17 cellular contexts compared by ENCODE assay signal in the genomic region with DNA sequence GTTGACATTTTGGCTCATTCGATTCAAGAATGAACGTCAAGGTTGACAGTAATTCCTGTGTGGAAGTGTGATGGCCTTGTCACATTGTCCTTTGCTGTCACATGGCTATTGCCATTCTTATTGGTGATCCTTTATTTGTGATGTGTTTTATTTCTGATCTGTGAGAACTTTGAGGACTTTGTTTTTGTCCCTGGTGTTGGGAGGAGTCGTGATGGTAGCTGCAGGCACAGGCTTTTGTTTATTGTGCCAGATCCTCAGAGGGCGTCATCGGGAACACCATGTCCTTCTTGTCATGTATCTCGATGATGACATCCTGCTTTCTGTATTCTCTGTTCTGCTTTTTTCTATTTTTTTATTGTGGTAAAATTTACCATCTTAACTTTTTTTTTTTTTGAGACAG. TPM values are rescaled to one million over a fixed set of nuclear protein-coding genes. Genes with fewer than 3 reads are reported as not detected.
DNase-seq lines count a peak whose midpoint lies in the region; ATAC-seq, FAIRE-seq and TF ChIP-seq lines count a peak whose summit lies in the region.
"Had no signal": no experiment of that assay in that cellular context is flagged by ENCODE, and none has a peak within 500 bp of the region (broad histone marks: within the 10 kb centered on the region; RNA-seq: fewer than 3 reads in every experiment).

No MANE protein-coding gene starts in this region.

- no peak for TF ChIP-seq EP300 in GM12878 (IDR thresholded peaks at IDR 0.05; ENCODE audit: borderline replicate concordance in 1 of 2, control insufficient read depth in 1 of 2, low read depth in 2 of 2, low read length in 2 of 2)

- TF ChIP-seq RAD21 in GM12878 (IDR thresholded peaks at IDR 0.05; ENCODE audit: insufficient read depth, low read depth, low read length): no peak

- POLR2A ChIA-PET in GM12878 (lab: Charles Lee): no interaction called here

- CTCF ChIA-PET in GM12878 (lab: Yijun Ruan, JAX): interaction anchor here (1.9 kb wide), 1 partner anchor 10 kb away, joined by 8 read pairs; no protein-coding TSS in a partner anchor

- no peak for FAIRE-seq in GM12878 (lab: Jason Lieb, UNC)
- FAIRE-seq: small intestine had no signal

- in situ Hi-C loops in GM12878 (cut with MboI): no loop called here

- intact Hi-C loops in GM12878 (cut with micrococcal nuclease; ENCODE audit: unreplicated experiment): no loop called here

- no peak for TF ChIP-seq POLR2A in GM12878 (IDR thresholded peaks at IDR 0.05; ENCODE audit: low read depth, low read length)

- H4K20me1 ChIP-seq in BLaER1: no peaks in the 10 kb centered on the region
- no peaks in the 10 kb centered on the region for H4K20me1 ChIP-seq in GM12878 (ENCODE audit: control insufficient read depth, insufficient read depth)

- no peak overlapping the region for H2AFZ ChIP-seq in GM12878 (ENCODE audit: control insufficient read depth, low read depth, low read length)

- H3K27me3 ChIP-seq in BLaER1 (no peaks in the 10 kb centered on the region), GM12878 (replicated peaks in 1 of 2; ENCODE audit: control insufficient read depth in 2 of 2, insufficient read depth in 2 of 2, low read length in 1 of 2) (no peaks in the 10 kb centered on the region), rectal smooth muscle tissue (ENCODE audit: control insufficient read depth, insufficient read depth, low read length) (no peaks in the 10 kb centered on the region)

- no peaks in the 10 kb centered on the region for H3K9me3 ChIP-seq in BLaER1
- no peaks in the 10 kb centered on the region for H3K9me3 ChIP-seq in GM12878 (replicated peaks; ENCODE audit: control insufficient read depth, insufficient read depth, low read length)

- no peak for DNase-seq in GM12878 (ENCODE audit: low read depth, low spot score)
- peak; percentile 82 for DNase-seq in inferior parietal cortex (ENCODE audit: extremely low spot score)
- no peak for DNase-seq in NCI-H748 (lab: John Stamatoyannopoulos, UW; ENCODE audit: unreplicated experiment)
- DNase-seq in omental fat pad (ENCODE audit: low spot score): no peak
- DNase-seq: activated CD4-positive, alpha-beta T cell treated with anti-CD3 and anti-CD28 coated beads for 1 hour; activated T-cell treated with anti-CD3 and anti-CD28 coated beads, Interleukin-2, amount 50 U/mL, for 1 hour; amniotic stem cell; naive thymus-derived CD4-positive, alpha-beta T cell; NCI-H1092; NCI-H226; OCI-M1; small intestine had no signal

- H3K4me3 ChIP-seq in BLaER1 (no peak overlapping the region), GM12878 (no peak overlapping the region), rectal smooth muscle tissue (ENCODE audit: low read length) (no peak overlapping the region)

- no peak overlapping the region for H3K27ac ChIP-seq in BLaER1
- H3K27ac ChIP-seq in GM12878 (ENCODE audit: control insufficient read depth, insufficient read depth): no peak overlapping the region
- H3K27ac ChIP-seq in rectal smooth muscle tissue (ENCODE audit: low read depth, low read length): peak overlapping the region; percentile 49

- RAD21 ChIA-PET in GM12878 (lab: Charles Lee; ENCODE audit: unreplicated experiment): no interaction called here

- ATAC-seq in GM12878: no peak
- ATAC-seq in HG03521 (IDR thresholded peaks at IDR 0.05; ENCODE audit: unreplicated experiment): no peak
- no peak for ATAC-seq in omental fat pad (ENCODE audit: low FRiP score)
- no peak for ATAC-seq in HG02870 (IDR thresholded peaks at IDR 0.05; ENCODE audit: unreplicated experiment)
- ATAC-seq: HCT116; naive thymus-derived CD4-positive, alpha-beta T cell had no signal

- SMC1A ChIA-PET in GM12878 (lab: Charles Lee; ENCODE audit: uncharacterized antibody, unreplicated experiment): no interaction called here

- H3K79me2 ChIP-seq in GM12878 (ENCODE audit: control insufficient read depth, insufficient read depth, low read length): no peaks in the 10 kb centered on the region

- WGBS in GM12878 (ENCODE audit: insufficient coverage, insufficient replicate concordance, low lambda C conversion rate, missing lambda C conversion rate): 66% methylated on average over 6 of the region's 6 CpGs

- H3K4me2 ChIP-seq in BLaER1 (peak overlapping the region; percentile 34; the same call in 1 of the 2 replicates), GM12878 (ENCODE audit: control insufficient read depth, insufficient read depth) (no peak overlapping the region)

- TF ChIP-seq CTCF in GM12878 (IDR thresholded peaks at IDR 0.05 in 2 of 3, conservative IDR thresholded peaks at IDR 0.05 in 1 of 3; ENCODE audit: control insufficient read depth in 2 of 3, extremely low read depth in 1 of 3, insufficient read depth in 1 of 3, low read depth in 3 of 3, low read length in 3 of 3) (no peak), omental fat pad (IDR thresholded peaks at IDR 0.05) (no peak)

- H3K36me3 ChIP-seq in BLaER1 (peaks cover 20% of the 10 kb centered on the region), GM12878 (ENCODE audit: control insufficient read depth in 2 of 2, insufficient read depth in 2 of 2, low read length in 1 of 2) (no peaks in the 10 kb centered on the region; a peak in 2 of 4 replicates), rectal smooth muscle tissue (ENCODE audit: control insufficient read depth, insufficient read depth, low read length) (peaks cover 17% of the 10 kb centered on the region)

- H3K4me1 ChIP-seq in BLaER1 (peaks cover 45% of the 10 kb centered on the region), GM12878 (ENCODE audit: control insufficient read depth, insufficient read depth, low read length) (0 out of 2 replicates have a peak, but pooled peaks cover 2% of the 10 kb centered on the region), rectal smooth muscle tissue (ENCODE audit: control insufficient read depth, insufficient read depth, low read length) (no peaks in the 10 kb centered on the region)

- H3K9ac ChIP-seq in BLaER1 (no peak overlapping the region), GM12878 (ENCODE audit: control insufficient read depth, insufficient read depth, low read length) (no peak overlapping the region), rectal smooth muscle tissue (ENCODE audit: low read length) (no peak overlapping the region)

- BruUV-seq in GM12878 (replicated peaks; lab: Mats Ljungman, UMichigan): no TSS peak

RNA-seq across cellular contexts. Expression of a gene that starts 5.6 kb away (rescaled TPM):
- total RNA-seq in GM12878 (2013; cell fraction: nucleolus; rRNA removed): 37.1 and 39.3 TPM in 2 replicates
- 12.6 and 13.7 TPM in 2 replicates for total RNA-seq in GM12878 (2014; rRNA removed)
- 7.8 and 10.5 TPM in 2 replicates for total RNA-seq in GM12878 (2014; rRNA removed; fragmentation: Illumina TruSeq; extraction: Trizol)
- 11.6 and 15.9 TPM in 2 replicates for total RNA-seq in GM12878 (2021)
- polyA plus RNA-seq in GM12878 (2011; ENCODE audit: low read depth): 4.3 TPM
- polyA plus RNA-seq in GM12878 (2011; rRNA removed): 8.7 and 14.4 TPM in 2 replicates
- polyA plus RNA-seq in GM12878 (2011; cell fraction: cytosol; rRNA removed): 12.0 and 21.4 TPM in 2 replicates
- polyA plus RNA-seq in GM12878 (2011; cell fraction: nucleus; rRNA removed): 73.0 and 76.7 TPM in 2 replicates
- 8.4 and 10.9 TPM in 2 replicates for polyA plus RNA-seq in GM12878 (2012)
- polyA plus RNA-seq in GM12878 (2014; fragmentation: Illumina TruSeq; extraction: Trizol): 6.7 and 10.4 TPM in 2 replicates
- polyA plus RNA-seq in GM12878 (2014; fragmentation: Nextera tagmentation; extraction: Ambion mirVana): under 1 TPM; 0.07 to 0.84 TPM
- polyA plus RNA-seq in GM12878 (2014; rRNA removed): 14.8 and 19.2 TPM in 2 replicates
- polyA plus RNA-seq in GM12878 (2016; fragmentation: Nextera tagmentation; extraction: Ambion mirVana): 10 to 100 TPM; 10.6 to 11.3 TPM
- polyA minus RNA-seq in GM12878 (2011; rRNA and poly(A)+ RNA removed): 15.9 and 23.6 TPM in 2 replicates
- polyA minus RNA-seq in GM12878 (2011; cell fraction: cytosol; rRNA and poly(A)+ RNA removed): 3.2 and 4.9 TPM in 2 replicates
- 11.8 and 15.8 TPM in 2 replicates for polyA minus RNA-seq in GM12878 (2011; cell fraction: nucleus; rRNA and poly(A)+ RNA removed)
- total RNA-seq in omental fat pad: 10 to 100 TPM; 16.1 to 43.0 (median 31.6) TPM

RNA-seq across cellular contexts. Expression of a gene that starts 21.2 kb away (rescaled TPM):
- not detected in 2 replicates for total RNA-seq in GM12878 (2013; cell fraction: nucleolus; rRNA removed)
- total RNA-seq in GM12878 (2014; rRNA removed) (not detected in 2 replicates), GM12878 (2014; rRNA removed; fragmentation: Illumina TruSeq; extraction: Trizol) (not detected in 2 replicates), GM12878 (2021) (not detected in 2 replicates), omental fat pad (1 to 10 TPM in 2 of 4 donors, under 1 TPM in 2; 0.24 to 3.2 (median 0.88) TPM)
- not detected for polyA plus RNA-seq in GM12878 (2011; ENCODE audit: low read depth)
- polyA plus RNA-seq in GM12878 (2011; rRNA removed) (not detected in 2 replicates), GM12878 (2014; fragmentation: Illumina TruSeq; extraction: Trizol) (not detected in 2 replicates), GM12878 (2014; fragmentation: Nextera tagmentation; extraction: Ambion mirVana) (not detected), GM12878 (2014; rRNA removed) (not detected in 2 replicates), GM12878 (2016; fragmentation: Nextera tagmentation; extraction: Ambion mirVana) (not detected)
- polyA plus RNA-seq in GM12878 (2011; cell fraction: cytosol; rRNA removed): not detected in 2 replicates
- polyA plus RNA-seq in GM12878 (2011; cell fraction: nucleus; rRNA removed): not detected in 2 replicates
- polyA plus RNA-seq in GM12878 (2012): not detected in 2 replicates
- not detected in 2 replicates for polyA minus RNA-seq in GM12878 (2011; rRNA and poly(A)+ RNA removed)
- polyA minus RNA-seq in GM12878 (2011; cell fraction: cytosol; rRNA and poly(A)+ RNA removed): not detected in 2 replicates
- not detected in 2 replicates for polyA minus RNA-seq in GM12878 (2011; cell fraction: nucleus; rRNA and poly(A)+ RNA removed)
- total RNA-seq: naive thymus-derived CD4-positive, alpha-beta T cell had no signal
- polyA plus RNA-seq: naive thymus-derived CD4-positive, alpha-beta T cell had no signal

RNA-seq across cellular contexts. Expression of a gene that starts 47.7 kb away (rescaled TPM):
- 0.37 TPM in 1 of 2 replicates, not detected in the other for total RNA-seq in GM12878 (2013; cell fraction: nucleolus; rRNA removed)
- total RNA-seq in GM12878 (2014; rRNA removed): 0.11 TPM in 1 of 2 replicates, not detected in the other
- not detected in 2 replicates for total RNA-seq in GM12878 (2014; rRNA removed; fragmentation: Illumina TruSeq; extraction: Trizol)
- total RNA-seq in GM12878 (2021): 0.08 and 0.38 TPM in 2 replicates
- 0.12 TPM for polyA plus RNA-seq in GM12878 (2011; ENCODE audit: low read depth)
- 0.04 and 0.08 TPM in 2 replicates for polyA plus RNA-seq in GM12878 (2011; rRNA removed)
- polyA plus RNA-seq in GM12878 (2011; cell fraction: cytosol; rRNA removed): 0.04 and 0.12 TPM in 2 replicates
- 1.0 and 1.1 TPM in 2 replicates for polyA plus RNA-seq in GM12878 (2011; cell fraction: nucleus; rRNA removed)
- 0.51 and 0.70 TPM in 2 replicates for polyA plus RNA-seq in GM12878 (2012)
- not detected in 2 replicates for polyA plus RNA-seq in GM12878 (2014; fragmentation: Illumina TruSeq; extraction: Trizol)
- not detected for polyA plus RNA-seq in GM12878 (2014; fragmentation: Nextera tagmentation; extraction: Ambion mirVana)
- polyA plus RNA-seq in GM12878 (2014; rRNA removed): 0.17 and 0.48 TPM in 2 replicates
- under 1 TPM in 1 of 2 experiments, not detected in 1; 0.11 TPM for polyA plus RNA-seq in GM12878 (2016; fragmentation: Nextera tagmentation; extraction: Ambion mirVana)
- not detected in 2 replicates for polyA minus RNA-seq in GM12878 (2011; rRNA and poly(A)+ RNA removed)
- polyA minus RNA-seq in GM12878 (2011; cell fraction: cytosol; rRNA and poly(A)+ RNA removed): not detected in 2 replicates
- polyA minus RNA-seq in GM12878 (2011; cell fraction: nucleus; rRNA and poly(A)+ RNA removed): not detected in 2 replicates
- 1 to 10 TPM; 2.6 to 4.3 (median 3.2) TPM for total RNA-seq in omental fat pad
- polyA plus RNA-seq: naive thymus-derived CD4-positive, alpha-beta T cell had no signal
